11 cellular contexts compared by ENCODE assay signal in genomic region chr2:64035067-64035942, GRCh38. TPM values are rescaled to one million over a fixed set of nuclear protein-coding genes. Genes with fewer than 3 reads are reported as not detected.
DNase-seq lines count a peak whose midpoint lies in the region; ATAC-seq and TF ChIP-seq lines count a peak whose summit lies in the region.
"Had no signal": no experiment of that assay in that cellular context is flagged by ENCODE, and none has a peak within 500 bp of the region (broad histone marks: within the 10 kb centered on the region; RNA-seq: fewer than 3 reads in every experiment).

No MANE protein-coding gene starts in this region.

- H3K4me3 ChIP-seq in ascending aorta = no peak overlapping the region
- H3K4me3 ChIP-seq: A549 had no signal

- H3K4me3 Mint-ChIP-seq in activated CD8-positive, alpha-beta T cell treated with anti-CD3 and anti-CD28 coated beads, Interleukin-2, amount 10 ng/mL, durations not matched to agents 7 days and 5 days = no peak overlapping the region
- no peak overlapping the region for H3K4me3 Mint-ChIP-seq in memory B cell

- peaks cover 10% of the 10 kb centered on the region for H3K9me3 Mint-ChIP-seq in activated CD8-positive, alpha-beta T cell treated with anti-CD3 and anti-CD28 coated beads, Interleukin-2, amount 10 ng/mL, durations not matched to agents 7 days and 5 days (ENCODE audit: insufficient read depth)
- H3K9me3 Mint-ChIP-seq in memory B cell = peaks cover 4% of the 10 kb centered on the region

- H3K27me3 Mint-ChIP-seq in activated CD8-positive, alpha-beta T cell treated with anti-CD3 and anti-CD28 coated beads, Interleukin-2, amount 10 ng/mL, durations not matched to agents 7 days and 5 days (ENCODE audit: low read depth) = peaks cover 3% of the 10 kb centered on the region
- peaks cover 2% of the 10 kb centered on the region for H3K27me3 Mint-ChIP-seq in memory B cell

- H3K36me3 ChIP-seq in ascending aorta = no peaks in the 10 kb centered on the region

- intact Hi-C loops in ascending aorta (cut with DNase I) = no loop called here

- H3K36me3 Mint-ChIP-seq in activated CD8-positive, alpha-beta T cell treated with anti-CD3 and anti-CD28 coated beads, Interleukin-2, amount 10 ng/mL, durations not matched to agents 7 days and 5 days (ENCODE audit: low read depth) = peaks cover 17% of the 10 kb centered on the region
- no peaks in the 10 kb centered on the region for H3K36me3 Mint-ChIP-seq in memory B cell

- no peak for TF ChIP-seq CTCF in ascending aorta (IDR thresholded peaks at IDR 0.05)

- CTCF ChIA-PET in activated CD8-positive, alpha-beta T cell treated with anti-CD3 and anti-CD28 coated beads, Interleukin-2, amount 10 ng/mL, durations not matched to agents 7 days and 5 days (lab: Charles Lee) = interaction anchor here (1.0 to 2.6 kb wide), 5 partner anchors 11 to 292 kb away, joined by 3 to 13 read pairs (median 6); no protein-coding TSS in a partner anchor

- no peaks in the 10 kb centered on the region for H3K9me3 ChIP-seq in ascending aorta
- H3K9me3 ChIP-seq: A549 had no signal

- H3K4me1 Mint-ChIP-seq in activated CD8-positive, alpha-beta T cell treated with anti-CD3 and anti-CD28 coated beads, Interleukin-2, amount 10 ng/mL, durations not matched to agents 7 days and 5 days (ENCODE audit: low read depth) = peaks cover 32% of the 10 kb centered on the region
- H3K4me1 Mint-ChIP-seq in memory B cell = peaks cover 8% of the 10 kb centered on the region

- POLR2A ChIA-PET in activated CD8-positive, alpha-beta T cell treated with anti-CD3 and anti-CD28 coated beads, Interleukin-2, amount 10 ng/mL, durations not matched to agents 7 days and 5 days (lab: Charles Lee) = interaction anchor here (0.6 to 1.5 kb wide), 4 partner anchors 291 to 626 kb away, joined by 3 to 4 read pairs (median 3); partner anchors contain the start of gene AFTPH

- no peaks in the 10 kb centered on the region for H3K4me1 ChIP-seq in ascending aorta
- H3K4me1 ChIP-seq: A549 had no signal

- DNase-seq in NCI-H1436 treated with DMSO at 0.1 percent for 48 hours (lab: John Stamatoyannopoulos, UW) (peak; percentile 48), NCI-H1436 (lab: John Stamatoyannopoulos, UW) (no peak), memory B cell (ENCODE audit: low spot score in 2 of 2) (no peak), NCI-H187 treated with DMSO at 0.1 percent for 48 hours (lab: John Stamatoyannopoulos, UW) (no peak), ascending aorta (ENCODE audit: low spot score in 2 of 2) (no peak)
- no peak for DNase-seq in activated CD8-positive, alpha-beta T cell treated with anti-CD3 and anti-CD28 coated beads, Interleukin-2, amount 10 ng/mL, durations not matched to agents 7 days and 5 days
- DNase-seq: activated CD8-positive, alpha-beta memory T cell treated with anti-CD3 and anti-CD28 coated beads for 24 hours; hypothalamus had no signal

- no peaks in the 10 kb centered on the region for H3K27me3 ChIP-seq in ascending aorta

- ATAC-seq in HG03378 (IDR thresholded peaks at IDR 0.05; ENCODE audit: unreplicated experiment) (peak; percentile 38), memory B cell (ENCODE audit: low read depth) (no peak), HG02970 (IDR thresholded peaks at IDR 0.05; ENCODE audit: low FRiP score, unreplicated experiment) (no peak)
- ATAC-seq in activated CD8-positive, alpha-beta T cell treated with anti-CD3 and anti-CD28 coated beads, Interleukin-2, amount 10 ng/mL, durations not matched to agents 7 days and 5 days = no peak
- ATAC-seq: A549 had no signal

- H3K27ac Mint-ChIP-seq in activated CD8-positive, alpha-beta T cell treated with anti-CD3 and anti-CD28 coated beads, Interleukin-2, amount 10 ng/mL, durations not matched to agents 7 days and 5 days = peak overlapping the region; percentile 79
- H3K27ac Mint-ChIP-seq in memory B cell = peak overlapping the region; percentile 28

- H3K27ac ChIP-seq in ascending aorta = no peak overlapping the region
- H3K27ac ChIP-seq: A549 had no signal

RNA-seq across cellular contexts. Expression of gene VPS54, which starts 16.1 kb away (rescaled TPM):
- total RNA-seq in activated CD8-positive, alpha-beta T cell treated with anti-CD3 and anti-CD28 coated beads, Interleukin-2, amount 10 ng/mL, durations not matched to agents 7 days and 5 days = 10 to 100 TPM; 13.4 to 14.3 TPM
- 4.6 TPM for total RNA-seq in ascending aorta
